Comparison of ENCODE assay signal across 20 cellular contexts in the genomic region with DNA sequence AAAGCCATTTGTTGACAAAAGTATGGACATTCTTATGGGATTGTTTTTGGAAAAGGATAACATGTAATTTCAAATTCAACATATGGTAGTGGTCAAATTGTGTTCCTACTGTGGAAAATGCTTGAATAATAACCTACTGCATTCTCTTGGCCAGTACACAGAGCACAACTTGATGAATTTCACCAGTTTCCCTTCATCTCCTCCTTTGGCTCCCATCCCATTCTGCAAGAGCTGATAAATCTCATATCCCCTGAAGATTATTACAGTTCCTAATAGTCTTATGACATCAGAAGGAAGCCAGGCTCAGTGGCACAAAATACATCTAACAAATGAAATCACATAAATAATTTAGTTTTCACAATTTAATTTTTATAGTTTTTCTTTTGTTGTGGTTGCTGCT.
"Had no signal": no experiment of that assay in that cellular context is flagged by ENCODE, and none has a peak within 500 bp of the region (broad histone marks: within the 10 kb centered on the region; RNA-seq: fewer than 3 reads in every experiment).

No MANE protein-coding gene starts in this region.

- DNase-seq: cortex of kidney; dorsolateral prefrontal cortex; effector CD8-positive, alpha-beta T cell; foreskin keratinocyte; immature natural killer cell; left lung; mesenchymal stem cell; naive thymus-derived CD4-positive, alpha-beta T cell; ovary; stimulated activated CD4-positive, alpha-beta T cell treated with anti-CD3 and anti-CD28 coated beads, Interleukin-2, amount 100 ng/mL, for 48 hours; stimulated activated CD8-positive, alpha-beta memory T cell treated with anti-CD3 and anti-CD28 coated beads, Interleukin-4, amount 100 ng/mL, for 48 hours; stimulated activated naive CD8-positive, alpha-beta T cell treated with anti-CD3 and anti-CD28 coated beads, Interleukin-15, Interleukin-2, amounts not matched to agents 100 U/mL and 50 U/mL, for 24 hours; thyroid gland had no signal

- H3K36me3 ChIP-seq: left lung, ovary, right atrium auricular region, suprapubic skin, thyroid gland had no signal

- H3K4me3 Mint-ChIP-seq: immature natural killer cell; naive thymus-derived CD4-positive, alpha-beta T cell; stimulated activated effector memory CD8-positive, alpha-beta T cell treated with anti-CD3 and anti-CD28 coated beads, Interleukin-12 subunit alpha, Interleukin-12 subunit beta, amount 100 ng/mL, for 72 hours; type B pancreatic cell had no signal

- H3K27ac ChIP-seq: dorsolateral prefrontal cortex, foreskin keratinocyte, left lung, ovary, right atrium auricular region, suprapubic skin, thyroid gland had no signal

- H3K9me3 ChIP-seq: left lung, ovary, right atrium auricular region, suprapubic skin, thyroid gland had no signal

- H3K4me1 ChIP-seq: foreskin keratinocyte, left lung, right atrium auricular region, thyroid gland had no signal

- H3K27ac Mint-ChIP-seq: immature natural killer cell; naive thymus-derived CD4-positive, alpha-beta T cell; stimulated activated effector memory CD8-positive, alpha-beta T cell treated with anti-CD3 and anti-CD28 coated beads, Interleukin-12 subunit alpha, Interleukin-12 subunit beta, amount 100 ng/mL, for 72 hours; type B pancreatic cell had no signal

- H3K4me3 ChIP-seq: dorsolateral prefrontal cortex, left lung, lung, ovary, right atrium auricular region, smooth muscle cell, suprapubic skin, thyroid gland had no signal

- H3K36me3 Mint-ChIP-seq: immature natural killer cell; naive thymus-derived CD4-positive, alpha-beta T cell; stimulated activated effector memory CD8-positive, alpha-beta T cell treated with anti-CD3 and anti-CD28 coated beads, Interleukin-12 subunit alpha, Interleukin-12 subunit beta, amount 100 ng/mL, for 72 hours; type B pancreatic cell had no signal

- H3K27me3 ChIP-seq: left lung, ovary, right atrium auricular region, suprapubic skin, thyroid gland had no signal

- ATAC-seq: esophagus mucosa; foreskin keratinocyte; left lung; naive thymus-derived CD4-positive, alpha-beta T cell; stimulated activated effector memory CD8-positive, alpha-beta T cell treated with anti-CD3 and anti-CD28 coated beads, Interleukin-12 subunit alpha, Interleukin-12 subunit beta, amount 100 ng/mL, for 72 hours; stimulated activated naive CD8-positive, alpha-beta T cell treated with anti-CD3 and anti-CD28 coated beads, Interleukin-15, Interleukin-2, amounts not matched to agents 100 U/mL and 50 U/mL, for 24 hours had no signal

- H3K4me1 Mint-ChIP-seq: immature natural killer cell; naive thymus-derived CD4-positive, alpha-beta T cell; stimulated activated effector memory CD8-positive, alpha-beta T cell treated with anti-CD3 and anti-CD28 coated beads, Interleukin-12 subunit alpha, Interleukin-12 subunit beta, amount 100 ng/mL, for 72 hours had no signal

- H3K9me3 Mint-ChIP-seq: stimulated activated effector memory CD8-positive, alpha-beta T cell treated with anti-CD3 and anti-CD28 coated beads, Interleukin-12 subunit alpha, Interleukin-12 subunit beta, amount 100 ng/mL, for 72 hours had no signal
